Comparison of ENCODE assay signal across 18 cellular contexts in genomic region chr18:54739476-54739875, GRCh38.
A peak's percentile ranks its signal among the peaks of the same experiment; 100 is the strongest.
DNase-seq lines count a peak whose midpoint lies in the region; ATAC-seq and TF ChIP-seq lines count a peak whose summit lies in the region.
"Had no signal": no experiment of that assay in that cellular context is flagged by ENCODE, and none has a peak within 500 bp of the region (broad histone marks: within the 10 kb centered on the region; RNA-seq: fewer than 3 reads in every experiment).

No MANE protein-coding gene starts in this region.

- CTCF ChIA-PET in HEK293T (lab: Yijun Ruan, JAX), result no interaction called here

- H3K27me3 ChIP-seq in brain microvascular endothelial cell (replicated peaks) (no peaks in the 10 kb centered on the region), right lobe of liver (no peaks in the 10 kb centered on the region)

- in situ Hi-C loops in brain microvascular endothelial cell (cut with HindIII; ENCODE audit: low pct_ligation_motif_present, low sequenced_read_pairs), result no loop called here

- POLR2A ChIA-PET in HEK293T (lab: Yijun Ruan, JAX), result no interaction called here

- ATAC-seq in right lobe of liver (no peak), GM19397 (IDR thresholded peaks at IDR 0.05; ENCODE audit: unreplicated experiment) (no peak)
- ATAC-seq: Panc1, Right ventricle myocardium inferior had no signal

- H3K27ac ChIP-seq in brain microvascular endothelial cell (peak overlapping the region; percentile 38), right lobe of liver (no peak overlapping the region)
- H3K27ac ChIP-seq: C4-2B, KMS-11 had no signal

- H3K36me3 ChIP-seq in brain microvascular endothelial cell (replicated peaks), result no peaks in the 10 kb centered on the region
- H3K36me3 ChIP-seq in right lobe of liver, result no peaks in the 10 kb centered on the region

- no peak for TF ChIP-seq POLR2A in right lobe of liver (IDR thresholded peaks at IDR 0.05)

- 59% methylated on average over 2 of the region's 2 CpGs for WGBS in right lobe of liver (ENCODE audit: insufficient coverage, low coverage, low lambda C conversion rate, missing lambda C conversion rate)

- no peaks in the 10 kb centered on the region for H3K4me1 ChIP-seq in right lobe of liver

- DNase-seq in AG10803 (ENCODE audit: low read depth) (peak; percentile 18), M059J (ENCODE audit: low read depth) (peak; percentile 30), brain microvascular endothelial cell (no peak), iris pigment epithelial cell (ENCODE audit: low read depth) (peak; percentile 36), right lobe of liver (no peak), NCI-H1417 (lab: John Stamatoyannopoulos, UW) (no peak), HEK293T (ENCODE audit: extremely low spot score) (no peak)
- DNase-seq: ACHN, AML-193, DMS79, NCI-H1436, NCI-H1930, NCI-H526 had no signal

- TF ChIP-seq CTCF in AG10803 (conservative IDR thresholded peaks at IDR 0.05; ENCODE audit: low read length) (no peak), brain microvascular endothelial cell (IDR thresholded peaks at IDR 0.05; ENCODE audit: low read depth, low read length, missing control alignments) (no peak), right lobe of liver (IDR thresholded peaks at IDR 0.05) (no peak)

- H3K9me3 ChIP-seq in right lobe of liver, result no peaks in the 10 kb centered on the region

- intact Hi-C loops in right lobe of liver (cut with DNase I), result no loop called here

- no peak overlapping the region for H3K4me3 ChIP-seq in AG10803 (ENCODE audit: low read length)
- no peak overlapping the region for H3K4me3 ChIP-seq in brain microvascular endothelial cell (ENCODE audit: low read depth, low read length)
- H3K4me3 ChIP-seq in right lobe of liver, result no peak overlapping the region

TF ChIP-seq in HEK293T, 16 proteins besides CTCF, POLR2A, EP300 and RAD21:
- TF ChIP-seq PKNOX1 (IDR thresholded peaks at IDR 0.05) (no peak), LEF1 (IDR thresholded peaks at IDR 0.05; ENCODE audit: borderline replicate concordance) (no peak), NFRKB (IDR thresholded peaks at IDR 0.05) (no peak), L3MBTL2 (conservative IDR thresholded peaks at IDR 0.05) (no peak), CTBP1 (IDR thresholded peaks at IDR 0.05; ENCODE audit: borderline replicate concordance) (no peak)

Comparison
In these comparisons a context has a peak if more than half of its experiments do, and no peak if none do; other contexts are left out.
1. DNase-seq: peak in AG10803 (single experiment), M059J (single experiment) and iris pigment epithelial cell (single experiment); none in brain microvascular endothelial cell (single experiment), right lobe of liver (0 of 3), NCI-H1417 (0 of 3) and HEK293T (single experiment).